Comparison of ENCODE assay signal across 15 cellular contexts in the genomic region with DNA sequence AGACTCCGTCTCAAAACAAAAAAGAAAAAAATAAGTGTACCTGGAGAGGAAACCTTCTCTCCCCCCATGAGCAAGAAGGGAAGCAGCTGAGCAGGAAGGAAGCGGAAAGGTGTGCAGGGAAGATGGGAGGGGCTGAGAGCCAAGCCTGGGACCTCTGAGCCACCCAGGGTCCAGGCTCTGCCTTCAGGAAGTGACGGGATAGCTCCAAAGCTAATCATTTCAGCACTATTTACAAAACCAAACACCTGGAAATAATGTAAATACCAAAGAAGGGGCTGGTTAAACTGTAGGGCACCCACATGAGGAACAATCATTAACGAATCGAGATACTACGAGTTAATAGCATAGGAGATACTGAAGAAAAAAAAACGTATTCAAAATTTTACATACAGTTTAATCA. TPM values are rescaled to one million over a fixed set of nuclear protein-coding genes. Genes with fewer than 3 reads are reported as not detected.
DNase-seq lines count a peak whose midpoint lies in the region; ATAC-seq and TF ChIP-seq lines count a peak whose summit lies in the region.
"Had no signal": no experiment of that assay in that cellular context is flagged by ENCODE, and none has a peak within 500 bp of the region (broad histone marks: within the 10 kb centered on the region; RNA-seq: fewer than 3 reads in every experiment).

No MANE protein-coding gene starts in this region.

- DNase-seq in stimulated activated naive CD8-positive, alpha-beta T cell treated with anti-CD3 and anti-CD28 coated beads, Interleukin-15, Interleukin-2, amounts not matched to agents 100 U/mL and 50 U/mL, for 24 hours, result no peak
- DNase-seq in T-cell, result no peak
- DNase-seq in left kidney (ENCODE audit: low read depth, low spot score), result peak; percentile 43
- DNase-seq in upper lobe of right lung, result no peak
- DNase-seq in GM13977 (ENCODE audit: low spot score), result no peak
- no peak for DNase-seq in prostate gland (ENCODE audit: low spot score)
- DNase-seq: NCI-H1048; NCI-H524 treated with DMSO at 0.1 percent for 48 hours; stimulated activated CD4-positive, alpha-beta T cell treated with anti-CD3 and anti-CD28 coated beads, Interleukin-1b, Interleukin-23, amount 100 ng/mL, for 48 hours; stimulated activated CD8-positive, alpha-beta memory T cell treated with anti-CD3 and anti-CD28 coated beads, Interleukin-4, amount 100 ng/mL, for 48 hours had no signal

- intact Hi-C loops in upper lobe of right lung (cut with DNase I) (no loop called here), prostate gland (cut with DNase I) (no loop called here)

- no peaks in the 10 kb centered on the region for H3K36me3 Mint-ChIP-seq in stimulated activated naive CD8-positive, alpha-beta T cell treated with anti-CD3 and anti-CD28 coated beads, Interleukin-15, Interleukin-2, amounts not matched to agents 100 ng/mL and 50 ng/mL, for 24 hours (ENCODE audit: low read depth)
- H3K36me3 Mint-ChIP-seq in T-cell, result peaks cover 5% of the 10 kb centered on the region

- CTCF ChIA-PET in T-cell (lab: Charles Lee), result interaction anchor here in 1 of 2 donors (0.5 kb wide), 1 partner anchor 397 kb away, joined by 3 read pairs; no protein-coding TSS in a partner anchor

- ATAC-seq in stimulated activated naive CD8-positive, alpha-beta T cell treated with anti-CD3 and anti-CD28 coated beads, Interleukin-15, Interleukin-2, amounts not matched to agents 100 U/mL and 50 U/mL, for 24 hours, result no peak
- ATAC-seq in T-cell (replicated peaks in 1 of 4) (peak in 1 of 4 experiments; percentile 36), upper lobe of right lung (no peak), GM19324 (IDR thresholded peaks at IDR 0.05; ENCODE audit: low FRiP score, unreplicated experiment) (no peak)
- ATAC-seq: gastroesophageal sphincter, GM12878 had no signal

- POLR2A ChIA-PET in T-cell (lab: Charles Lee), result no interaction called here

- H3K27ac ChIP-seq in upper lobe of right lung, result peak overlapping the region; percentile 34
- H3K27ac ChIP-seq in prostate gland, result no peak overlapping the region

- H3K4me3 Mint-ChIP-seq in stimulated activated naive CD8-positive, alpha-beta T cell treated with anti-CD3 and anti-CD28 coated beads, Interleukin-15, Interleukin-2, amounts not matched to agents 100 ng/mL and 50 ng/mL, for 24 hours, result no peak overlapping the region
- H3K4me3 Mint-ChIP-seq in T-cell, result peak overlapping the region in 1 of 3 donors; percentile 52

- WGBS in prostate gland, result 55% methylated on average over 7 of the region's 7 CpGs

- no peaks in the 10 kb centered on the region for H3K27me3 ChIP-seq in upper lobe of right lung
- H3K27me3 ChIP-seq in prostate gland (replicated peaks; ENCODE audit: insufficient read depth), result no peaks in the 10 kb centered on the region
- H3K27me3 ChIP-seq: gastroesophageal sphincter had no signal

- no peak for TF ChIP-seq POLR2A in prostate gland (IDR thresholded peaks at IDR 0.05)

- no peaks in the 10 kb centered on the region for H3K27me3 Mint-ChIP-seq in stimulated activated naive CD8-positive, alpha-beta T cell treated with anti-CD3 and anti-CD28 coated beads, Interleukin-15, Interleukin-2, amounts not matched to agents 100 ng/mL and 50 ng/mL, for 24 hours
- no peaks in the 10 kb centered on the region for H3K27me3 Mint-ChIP-seq in T-cell

- H3K9me3 Mint-ChIP-seq in stimulated activated naive CD8-positive, alpha-beta T cell treated with anti-CD3 and anti-CD28 coated beads, Interleukin-15, Interleukin-2, amounts not matched to agents 100 ng/mL and 50 ng/mL, for 24 hours, result no peaks in the 10 kb centered on the region
- no peaks in the 10 kb centered on the region for H3K9me3 Mint-ChIP-seq in T-cell
- H3K9me3 Mint-ChIP-seq: activated T-helper 2 cell treated with anti-CD3 and anti-CD28 coated beads, Interferon-gamma antibody, Interleukin-2, Interleukin-4, amounts not matched to agents 10 μg/mL and 5 μg/mL and 100 μg/mL, durations not matched to agents 14 hours and 24 hours and 36 hours had no signal

- H3K36me3 ChIP-seq in upper lobe of right lung (peaks cover 40% of the 10 kb centered on the region), prostate gland (no peaks in the 10 kb centered on the region)

- H3K4me3 ChIP-seq in upper lobe of right lung (no peak overlapping the region), prostate gland (no peak overlapping the region)
- H3K4me3 ChIP-seq: gastroesophageal sphincter, GM12878 had no signal

- H3K4me1 ChIP-seq in upper lobe of right lung (peaks cover 54% of the 10 kb centered on the region), prostate gland (replicated peaks) (peaks cover 20% of the 10 kb centered on the region)

- peak overlapping the region; percentile 36 for H3K27ac Mint-ChIP-seq in stimulated activated naive CD8-positive, alpha-beta T cell treated with anti-CD3 and anti-CD28 coated beads, Interleukin-15, Interleukin-2, amounts not matched to agents 100 ng/mL and 50 ng/mL, for 24 hours
- H3K27ac Mint-ChIP-seq in T-cell, result peak overlapping the region; percentile 72 to 90
- H3K27ac Mint-ChIP-seq: activated T-helper 2 cell treated with anti-CD3 and anti-CD28 coated beads, Interferon-gamma antibody, Interleukin-2, Interleukin-4, amounts not matched to agents 10 μg/mL and 5 μg/mL and 100 μg/mL, durations not matched to agents 14 hours and 24 hours and 36 hours had no signal

- peaks cover 53% of the 10 kb centered on the region for H3K4me1 Mint-ChIP-seq in stimulated activated naive CD8-positive, alpha-beta T cell treated with anti-CD3 and anti-CD28 coated beads, Interleukin-15, Interleukin-2, amounts not matched to agents 100 ng/mL and 50 ng/mL, for 24 hours (ENCODE audit: low read depth)
- peaks cover 46 to 58% (median 58%) of the 10 kb centered on the region in 3 donors for H3K4me1 Mint-ChIP-seq in T-cell

- H3K9me3 ChIP-seq in upper lobe of right lung (no peaks in the 10 kb centered on the region), prostate gland (no peaks in the 10 kb centered on the region)
- H3K9me3 ChIP-seq: gastroesophageal sphincter had no signal

- in situ Hi-C loops in GM13977 (cut with MboI; ENCODE audit: low pct_unique_long_range_greater_than_20kb, low sequenced_read_pairs, unreplicated experiment), result no loop called here

- TF ChIP-seq CTCF in upper lobe of right lung (IDR thresholded peaks at IDR 0.05), result no peak
- TF ChIP-seq CTCF in GM13977 (IDR thresholded peaks at IDR 0.05; ENCODE audit: extremely low read depth, insufficient read depth, missing control alignments), result no peak
- no peak for TF ChIP-seq CTCF in prostate gland (IDR thresholded peaks at IDR 0.05)

RNA-seq across cellular contexts. Expression of gene ARRB1, which starts 27.9 kb away (rescaled TPM):
- total RNA-seq in T-cell (10 to 100 TPM; 37.2 to 57.3 (median 47.3) TPM), upper lobe of right lung (188 TPM), prostate gland (10 to 100 TPM; 31.9 to 64.7 TPM)
